ENCODE assay signal across 24 cellular contexts in genomic region chr11:4183410-4184057, GRCh38.
"Had no signal": no experiment of that assay in that cellular context is flagged by ENCODE, and none has a peak within 500 bp of the region (broad histone marks: within the 10 kb centered on the region; RNA-seq: fewer than 3 reads in every experiment).

No MANE protein-coding gene starts in this region.

- H3K36me3 ChIP-seq: brain microvascular endothelial cell, colonic mucosa, gastrocnemius medialis, heart left ventricle had no signal

- DNase-seq: activated CD4-positive, alpha-beta memory T cell treated with anti-CD3 and anti-CD28 coated beads for 36 hours; activated CD4-positive, alpha-beta T cell treated with anti-CD3 and anti-CD28 coated beads for 1 hour; activated CD4-positive, alpha-beta T cell treated with anti-CD3 and anti-CD28 coated beads for 48 hours; activated CD8-positive, alpha-beta T cell treated with anti-CD3 and anti-CD28 coated beads, Interleukin-2, amount 10 ng/mL, durations not matched to agents 7 days and 5 days; activated effector memory CD4-positive, alpha-beta T cell treated with Interleukin-2 at 50 U/mL for 16 hours; activated gamma-delta T cell treated with Interleukin-2 at 50 U/mL for 16 hours; activated naive CD4-positive, alpha-beta T cell treated with anti-CD3 and anti-CD28 coated beads, Interleukin-2, amount 50 U/mL, for 16 hours; activated naive CD4-positive, alpha-beta T cell treated with Interleukin-2 at 50 U/mL for 16 hours; activated T-cell treated with anti-CD3 and anti-CD28 coated beads, Interleukin-2, amount 50 U/mL, for 4 hours; amniotic stem cell; anterior cingulate cortex; brain microvascular endothelial cell; caudate nucleus; colonic mucosa; effector CD8-positive, alpha-beta T cell; foreskin keratinocyte; gastrocnemius medialis; glutamatergic neuron; T-helper 2 cell had no signal

- H3K4me3 Mint-ChIP-seq: activated CD4-positive, alpha-beta memory T cell treated with anti-CD3 and anti-CD28 coated beads for 36 hours; activated CD8-positive, alpha-beta T cell treated with anti-CD3 and anti-CD28 coated beads, Interleukin-2, amount 10 ng/mL, durations not matched to agents 7 days and 5 days; activated naive CD8-positive, alpha-beta T cell; activated T-cell treated with anti-CD3 and anti-CD28 coated beads, Interleukin-2, amount 50 U/mL, for 4 hours; activated T-helper 17 cell treated with anti-CD3 and anti-CD28 coated beads, Interleukin-2, amount 50 U/mL, for 72 hours; WTC11 had no signal

- H3K4me3 ChIP-seq: colonic mucosa, gastrocnemius medialis, heart left ventricle had no signal

- H3K4me1 Mint-ChIP-seq: activated T-helper 17 cell treated with anti-CD3 and anti-CD28 coated beads, Interleukin-2, amount 50 U/mL, for 72 hours; WTC11 had no signal

- H3K27ac ChIP-seq: brain microvascular endothelial cell, colonic mucosa, foreskin keratinocyte, gastrocnemius medialis had no signal

- H3K27me3 Mint-ChIP-seq: activated T-helper 17 cell treated with anti-CD3 and anti-CD28 coated beads, Interleukin-2, amount 50 U/mL, for 72 hours had no signal

- H3K27ac Mint-ChIP-seq: activated CD4-positive, alpha-beta memory T cell treated with anti-CD3 and anti-CD28 coated beads for 36 hours; activated CD8-positive, alpha-beta T cell treated with anti-CD3 and anti-CD28 coated beads, Interleukin-2, amount 10 ng/mL, durations not matched to agents 7 days and 5 days; activated naive CD8-positive, alpha-beta T cell; activated T-helper 17 cell treated with anti-CD3 and anti-CD28 coated beads, Interleukin-2, amount 50 U/mL, for 72 hours; WTC11 had no signal

- H3K9me3 Mint-ChIP-seq: activated CD4-positive, alpha-beta memory T cell treated with anti-CD3 and anti-CD28 coated beads for 36 hours; activated T-cell treated with anti-CD3 and anti-CD28 coated beads, Interleukin-2, amount 50 U/mL, for 4 hours; activated T-helper 17 cell treated with anti-CD3 and anti-CD28 coated beads, Interleukin-2, amount 50 U/mL, for 72 hours; WTC11 had no signal

- H3K27me3 ChIP-seq: brain microvascular endothelial cell, colonic mucosa, foreskin keratinocyte, gastrocnemius medialis, heart left ventricle had no signal

- ATAC-seq: activated CD8-positive, alpha-beta T cell treated with anti-CD3 and anti-CD28 coated beads, Interleukin-2, amount 10 ng/mL, durations not matched to agents 7 days and 5 days; activated T-cell treated with anti-CD3 and anti-CD28 coated beads, Interleukin-2, amount 50 U/mL, for 4 hours; activated T-helper 17 cell treated with anti-CD3 and anti-CD28 coated beads, Interleukin-2, amount 50 U/mL, for 72 hours; esophagus mucosa; foreskin keratinocyte; gastrocnemius medialis; WTC11 had no signal

- H3K4me1 ChIP-seq: colonic mucosa, foreskin keratinocyte had no signal

- H3K9me3 ChIP-seq: colonic mucosa, gastrocnemius medialis, heart left ventricle had no signal

- H3K36me3 Mint-ChIP-seq: activated CD4-positive, alpha-beta memory T cell treated with anti-CD3 and anti-CD28 coated beads for 36 hours; activated naive CD8-positive, alpha-beta T cell; WTC11 had no signal
